ENCODE assay signal across 11 cellular contexts in the genomic region with DNA sequence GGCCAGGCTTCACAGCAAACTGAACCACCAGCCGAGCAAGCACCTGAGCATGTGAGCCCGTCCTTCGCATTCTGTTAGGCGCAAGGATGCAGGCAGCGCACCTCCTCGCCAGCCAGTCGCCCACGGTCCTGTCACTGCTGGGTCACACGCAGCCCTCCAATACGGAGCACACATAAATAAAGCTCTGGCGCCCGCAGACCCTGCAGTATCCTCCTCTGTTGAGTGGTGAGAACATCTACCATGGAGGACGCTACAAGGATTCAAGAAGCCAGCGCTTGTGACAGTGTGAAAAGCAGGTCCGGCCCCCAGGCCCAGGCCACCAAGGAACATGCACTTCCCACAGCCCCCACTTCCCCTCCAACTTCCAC. TPM values are rescaled to one million over a fixed set of nuclear protein-coding genes. Genes with fewer than 3 reads are reported as not detected.
DNase-seq lines count a peak whose midpoint lies in the region; ATAC-seq and TF ChIP-seq lines count a peak whose summit lies in the region.
"Had no signal": no experiment of that assay in that cellular context is flagged by ENCODE, and none has a peak within 500 bp of the region (broad histone marks: within the 10 kb centered on the region; RNA-seq: fewer than 3 reads in every experiment).

No MANE protein-coding gene starts in this region.

- H3K36me3 ChIP-seq in GM23338 (ENCODE audit: insufficient read depth), result no peaks in the 10 kb centered on the region
- no peaks in the 10 kb centered on the region for H3K36me3 ChIP-seq in neural progenitor cell
- peaks cover 4% of the 10 kb centered on the region for H3K36me3 ChIP-seq in effector memory CD4-positive, alpha-beta T cell (ENCODE audit: control insufficient read depth, insufficient read depth, low read length)

- H3F3A ChIP-seq in GM23338 (replicated peaks; ENCODE audit: low read depth) (no peaks in the 10 kb centered on the region), neural progenitor cell (ENCODE audit: low read depth) (no peaks in the 10 kb centered on the region)

- peaks cover 33% of the 10 kb centered on the region for H3K36me3 Mint-ChIP-seq in T-helper 1 cell treated with Interleukin-12 subunit alpha and Interleukin-12 subunit beta and Interleukin-4 antibody, amounts not matched to agents 30 μg/mL and 1 μg/mL, for 36 hours (ENCODE audit: low read depth)
- H3K36me3 Mint-ChIP-seq in GM23338 (ENCODE audit: low read depth) (no peaks in the 10 kb centered on the region), neural progenitor cell (peaks cover 8% of the 10 kb centered on the region)
- H3K36me3 Mint-ChIP-seq in activated naive CD8-positive, alpha-beta T cell treated with anti-CD3 and anti-CD28 coated beads, Interleukin-2, amount 10 ng/mL, durations not matched to agents 7 days and 5 days, result peaks cover 10% of the 10 kb centered on the region

- no peaks in the 10 kb centered on the region for H3K9me3 ChIP-seq in neural progenitor cell (ENCODE audit: low read depth)
- H3K9me3 ChIP-seq in effector memory CD4-positive, alpha-beta T cell (ENCODE audit: control insufficient read depth, low read length), result no peaks in the 10 kb centered on the region

- H3K9ac ChIP-seq in neural progenitor cell, result no peak overlapping the region

- in situ Hi-C loops in KBM-7 (cut with MboI; ENCODE audit: low pct_unique_long_range_greater_than_20kb, low sequenced_read_pairs), result no loop called here

- H3K4me3 ChIP-seq in GM23338 (no peak overlapping the region), neural progenitor cell (no peak overlapping the region)
- H3K4me3 ChIP-seq in effector memory CD4-positive, alpha-beta T cell (ENCODE audit: insufficient read depth, low read depth, low read length, poor library complexity, severe bottlenecking), result no peak overlapping the region

- H3K27ac ChIP-seq in GM23338 (ENCODE audit: low read depth) (no peak overlapping the region), neural progenitor cell (no peak overlapping the region)
- H3K27ac ChIP-seq in effector memory CD4-positive, alpha-beta T cell (ENCODE audit: insufficient read depth, low read length, poor library complexity, severe bottlenecking), result no peak overlapping the region

- DNase-seq in T-helper 1 cell (no peak), GM23338 (ENCODE audit: low spot score) (no peak), neural progenitor cell (ENCODE audit: low spot score) (no peak), left colon (no peak), KBM-7 (no peak)
- no peak for DNase-seq in activated naive CD8-positive, alpha-beta T cell treated with anti-CD3 and anti-CD28 coated beads, Interleukin-2, amount 10 ng/mL, durations not matched to agents 7 days and 5 days
- no peak for DNase-seq in effector memory CD4-positive, alpha-beta T cell
- DNase-seq: 8988T, NCI-H1105 treated with DMSO at 0.1 percent for 48 hours, NCI-H345 had no signal

- H3K4me2 ChIP-seq in GM23338, result no peak overlapping the region
- no peak overlapping the region for H3K4me2 ChIP-seq in neural progenitor cell

- H4K20me1 ChIP-seq in GM23338 (replicated peaks; ENCODE audit: insufficient read depth) (peaks cover 12% of the 10 kb centered on the region), neural progenitor cell (ENCODE audit: low read depth) (peaks cover 72% of the 10 kb centered on the region)

- ATAC-seq in GM23338, result no peak
- no peak for ATAC-seq in activated naive CD8-positive, alpha-beta T cell treated with anti-CD3 and anti-CD28 coated beads, Interleukin-2, amount 10 ng/mL, durations not matched to agents 7 days and 5 days (ENCODE audit: low read depth)
- no peak for ATAC-seq in left colon

- POLR2A ChIA-PET in activated naive CD8-positive, alpha-beta T cell treated with anti-CD3 and anti-CD28 coated beads, Interleukin-2, amount 10 ng/mL, durations not matched to agents 7 days and 5 days (lab: Charles Lee), result interaction anchor here (0.6 kb wide), 1 partner anchor 9 kb away, joined by 7 read pairs; no protein-coding TSS in a partner anchor

- TF ChIP-seq CTCF in GM23338 (conservative IDR thresholded peaks at IDR 0.05; ENCODE audit: low read depth in 2 of 2) (no peak), neural progenitor cell (IDR thresholded peaks at IDR 0.05) (no peak)

- H3K9me2 ChIP-seq in GM23338 (ENCODE audit: insufficient read depth), result no peaks in the 10 kb centered on the region

- H3K9me3 Mint-ChIP-seq in T-helper 1 cell treated with Interleukin-12 subunit alpha and Interleukin-12 subunit beta and Interleukin-4 antibody, amounts not matched to agents 30 μg/mL and 1 μg/mL, for 36 hours, result no peaks in the 10 kb centered on the region
- H3K9me3 Mint-ChIP-seq in GM23338 (no peaks in the 10 kb centered on the region), neural progenitor cell (peaks cover 5% of the 10 kb centered on the region)
- no peaks in the 10 kb centered on the region for H3K9me3 Mint-ChIP-seq in activated naive CD8-positive, alpha-beta T cell treated with anti-CD3 and anti-CD28 coated beads, Interleukin-2, amount 10 ng/mL, durations not matched to agents 7 days and 5 days

- intact Hi-C loops in left colon (cut with DNase I, micrococcal nuclease), result no loop called here

- H2AFZ ChIP-seq in GM23338, result no peak overlapping the region
- H2AFZ ChIP-seq in neural progenitor cell (replicated peaks), result no peak overlapping the region

- H3K4me3 Mint-ChIP-seq in T-helper 1 cell treated with Interleukin-12 subunit alpha and Interleukin-12 subunit beta and Interleukin-4 antibody, amounts not matched to agents 30 μg/mL and 1 μg/mL, for 36 hours, result peak overlapping the region; percentile 63
- H3K4me3 Mint-ChIP-seq in GM23338 (no peak overlapping the region; the same call in 2 of the 3 replicates), neural progenitor cell (no peak overlapping the region)
- H3K4me3 Mint-ChIP-seq in activated naive CD8-positive, alpha-beta T cell treated with anti-CD3 and anti-CD28 coated beads, Interleukin-2, amount 10 ng/mL, durations not matched to agents 7 days and 5 days, result no peak overlapping the region

- peak overlapping the region; percentile 99 for H3K27ac Mint-ChIP-seq in T-helper 1 cell treated with Interleukin-12 subunit alpha and Interleukin-12 subunit beta and Interleukin-4 antibody, amounts not matched to agents 30 μg/mL and 1 μg/mL, for 36 hours
- H3K27ac Mint-ChIP-seq in GM23338, result peak overlapping the region; percentile 62; the same call in 1 of the 2 replicates
- H3K27ac Mint-ChIP-seq in activated naive CD8-positive, alpha-beta T cell treated with anti-CD3 and anti-CD28 coated beads, Interleukin-2, amount 10 ng/mL, durations not matched to agents 7 days and 5 days, result peak overlapping the region; percentile 50
- H3K27ac Mint-ChIP-seq in neural progenitor cell, result peak overlapping the region; percentile 13

- H3K27me3 ChIP-seq in GM23338 (ENCODE audit: insufficient read depth) (no peaks in the 10 kb centered on the region), neural progenitor cell (no peaks in the 10 kb centered on the region)
- no peaks in the 10 kb centered on the region for H3K27me3 ChIP-seq in effector memory CD4-positive, alpha-beta T cell (replicated peaks; ENCODE audit: control insufficient read depth, insufficient read depth, low read length, poor library complexity, severe bottlenecking)

- H3K4me1 Mint-ChIP-seq in T-helper 1 cell treated with Interleukin-12 subunit alpha and Interleukin-12 subunit beta and Interleukin-4 antibody, amounts not matched to agents 30 μg/mL and 1 μg/mL, for 36 hours (ENCODE audit: low read depth), result peaks cover 75% of the 10 kb centered on the region
- H3K4me1 Mint-ChIP-seq in GM23338 (peaks cover 77% of the 10 kb centered on the region), neural progenitor cell (peaks cover 36% of the 10 kb centered on the region)
- H3K4me1 Mint-ChIP-seq in activated naive CD8-positive, alpha-beta T cell treated with anti-CD3 and anti-CD28 coated beads, Interleukin-2, amount 10 ng/mL, durations not matched to agents 7 days and 5 days, result peaks cover 62% of the 10 kb centered on the region

- H3K79me2 ChIP-seq in GM23338 (replicated peaks; ENCODE audit: insufficient read depth), result peaks cover 92% of the 10 kb centered on the region
- peaks cover 53% of the 10 kb centered on the region for H3K79me2 ChIP-seq in neural progenitor cell (ENCODE audit: low read depth)

- H3K4me1 ChIP-seq in GM23338 (ENCODE audit: insufficient read depth) (peaks cover 58% of the 10 kb centered on the region), neural progenitor cell (peaks cover 29% of the 10 kb centered on the region)
- peaks cover 50% of the 10 kb centered on the region for H3K4me1 ChIP-seq in effector memory CD4-positive, alpha-beta T cell (ENCODE audit: control insufficient read depth, insufficient read depth, low read length, poor library complexity, severe bottlenecking)

- H3K27me3 Mint-ChIP-seq in T-helper 1 cell treated with Interleukin-12 subunit alpha and Interleukin-12 subunit beta and Interleukin-4 antibody, amounts not matched to agents 30 μg/mL and 1 μg/mL, for 36 hours (ENCODE audit: low read depth), result no peaks in the 10 kb centered on the region
- H3K27me3 Mint-ChIP-seq in GM23338 (ENCODE audit: insufficient read depth, low read depth, poor library complexity), result peaks cover 7% of the 10 kb centered on the region
- H3K27me3 Mint-ChIP-seq in activated naive CD8-positive, alpha-beta T cell treated with anti-CD3 and anti-CD28 coated beads, Interleukin-2, amount 10 ng/mL, durations not matched to agents 7 days and 5 days, result no peaks in the 10 kb centered on the region
- no peaks in the 10 kb centered on the region for H3K27me3 Mint-ChIP-seq in neural progenitor cell (ENCODE audit: insufficient read depth, low read depth)

TF ChIP-seq in GM23338, 12 proteins besides CTCF, POLR2A, EP300 and RAD21:
- TF ChIP-seq, protein P1, sequence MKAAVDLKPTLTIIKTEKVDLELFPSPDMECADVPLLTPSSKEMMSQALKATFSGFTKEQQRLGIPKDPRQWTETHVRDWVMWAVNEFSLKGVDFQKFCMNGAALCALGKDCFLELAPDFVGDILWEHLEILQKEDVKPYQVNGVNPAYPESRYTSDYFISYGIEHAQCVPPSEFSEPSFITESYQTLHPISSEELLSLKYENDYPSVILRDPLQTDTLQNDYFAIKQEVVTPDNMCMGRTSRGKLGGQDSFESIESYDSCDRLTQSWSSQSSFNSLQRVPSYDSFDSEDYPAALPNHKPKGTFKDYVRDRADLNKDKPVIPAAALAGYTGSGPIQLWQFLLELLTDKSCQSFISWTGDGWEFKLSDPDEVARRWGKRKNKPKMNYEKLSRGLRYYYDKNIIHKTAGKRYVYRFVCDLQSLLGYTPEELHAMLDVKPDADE (IDR thresholded peaks at IDR 0.05), result no peak
TF ChIP-seq in GM23338: peak in this region for 0.

RNA-seq across cellular contexts. Expression of gene VOPP1, which starts 34.9 kb away (rescaled TPM):
- total RNA-seq in GM23338 (2014; rRNA removed; shearing (Covaris generic)), result 71.0 and 73.7 TPM in 2 replicates
- polyA plus RNA-seq in GM23338 (2016; fragmentation: Nextera tagmentation; extraction: Ambion mirVana), result 26.2 and 28.2 TPM in 2 replicates
- 10 to 100 TPM; 50.0 to 50.1 TPM for total RNA-seq in activated naive CD8-positive, alpha-beta T cell treated with anti-CD3 and anti-CD28 coated beads, Interleukin-2, amount 10 ng/mL, durations not matched to agents 7 days and 5 days
- total RNA-seq in neural progenitor cell (ENCODE audit: low replicate concordance), result 46.6 and 55.9 TPM in 2 replicates
- 10 to 100 TPM; 78.6 to 85.5 TPM for total RNA-seq in left colon

Comparison
In these comparisons a context has a peak if more than half of its experiments do, and no peak if none do; other contexts are left out.
1. H3K27ac Mint-ChIP-seq: peak in every context shown above with its lines; median percentile 99 in T-helper 1 cell treated with Interleukin-12 subunit alpha and Interleukin-12 subunit beta and Interleukin-4 antibody, amounts not matched to agents 30 μg/mL and 1 μg/mL, for 36 hours; 62 in GM23338; 50 in activated naive CD8-positive, alpha-beta T cell treated with anti-CD3 and anti-CD28 coated beads, Interleukin-2, amount 10 ng/mL, durations not matched to agents 7 days and 5 days; 13 in neural progenitor cell.